ENCODE assay signal across 15 cellular contexts in genomic region chr5:51396797-51397196, GRCh38. TPM values are rescaled to one million over a fixed set of nuclear protein-coding genes. Genes with fewer than 3 reads are reported as not detected.
"Had no signal": no experiment of that assay in that cellular context is flagged by ENCODE, and none has a peak within 500 bp of the region (broad histone marks: within the 10 kb centered on the region; RNA-seq: fewer than 3 reads in every experiment).

No MANE protein-coding gene starts in this region.

- H3K4me1 Mint-ChIP-seq: activated T-helper 17 cell treated with anti-CD3 and anti-CD28 coated beads, Interleukin-2, amount 50 U/mL, for 72 hours; T-helper 17 cell had no signal

- H3K36me3 ChIP-seq: pancreas, thyroid gland had no signal

- H3K4me3 ChIP-seq: coronary artery, pancreas, thyroid gland had no signal

- ATAC-seq: activated T-helper 17 cell treated with anti-CD3 and anti-CD28 coated beads, Interleukin-2, amount 50 U/mL, for 72 hours; pancreas; T-helper 17 cell; WTC11 had no signal

- H3K27ac ChIP-seq: coronary artery, pancreas, thyroid gland had no signal

- H3K4me3 Mint-ChIP-seq: activated naive CD4-positive, alpha-beta T cell treated with anti-CD3 and anti-CD28 coated beads for 36 hours; activated T-helper 17 cell treated with anti-CD3 and anti-CD28 coated beads, Interleukin-2, amount 50 U/mL, for 72 hours; neural crest cell; T-helper 17 cell; WTC11 had no signal

- FAIRE-seq: pancreas had no signal

- H3K9me3 ChIP-seq: pancreas, thyroid gland had no signal

- H3K4me1 ChIP-seq: pancreas, thyroid gland had no signal

- DNase-seq: activated CD4-positive, alpha-beta T cell treated with anti-CD3 and anti-CD28 coated beads for 48 hours; activated CD8-positive, alpha-beta memory T cell treated with anti-CD3 and anti-CD28 coated beads for 24 hours; activated naive CD4-positive, alpha-beta T cell treated with anti-CD3 and anti-CD28 coated beads for 36 hours; central memory CD4-positive, alpha-beta T cell; effector CD8-positive, alpha-beta T cell; hippocampal formation; pancreas; T-helper 17 cell; thyroid gland had no signal

- H3K27ac Mint-ChIP-seq: activated naive CD4-positive, alpha-beta T cell treated with anti-CD3 and anti-CD28 coated beads for 36 hours; activated T-helper 17 cell treated with anti-CD3 and anti-CD28 coated beads, Interleukin-2, amount 50 U/mL, for 72 hours; T-helper 17 cell; WTC11 had no signal

- H3K9me3 Mint-ChIP-seq: activated T-helper 17 cell treated with anti-CD3 and anti-CD28 coated beads, Interleukin-2, amount 50 U/mL, for 72 hours; neural crest cell; WTC11 had no signal

- H3K36me3 Mint-ChIP-seq: WTC11 had no signal

RNA-seq across cellular contexts. Expression of gene ISL1, which starts 13.5 kb away (rescaled TPM):
- total RNA-seq: activated naive CD4-positive, alpha-beta T cell treated with anti-CD3 and anti-CD28 coated beads for 36 hours; activated T-helper 17 cell treated with anti-CD3 and anti-CD28 coated beads, Interleukin-2, amount 50 U/mL, for 72 hours; epithelial cell of proximal tubule; myocyte; T-helper 17 cell; WTC11 had no signal
